30 cellular contexts compared by ENCODE assay signal in the genomic region with DNA sequence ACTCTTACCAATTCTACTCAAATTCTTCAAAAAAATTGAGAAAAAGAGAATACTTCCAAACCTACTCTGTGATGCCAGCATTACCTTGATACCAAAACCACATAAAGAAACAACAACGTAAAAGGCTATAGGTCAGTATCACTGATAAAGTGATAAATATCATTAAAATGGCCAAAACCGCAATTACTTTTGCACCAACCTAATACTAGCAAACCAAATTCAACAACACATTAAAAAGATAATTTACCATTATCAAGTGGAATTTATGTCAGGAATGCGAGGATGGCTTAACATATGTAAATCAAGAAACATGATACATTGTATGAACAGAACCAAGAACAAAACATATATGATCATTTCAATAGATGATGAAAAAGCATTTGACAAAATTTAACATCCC. TPM values are rescaled to one million over a fixed set of nuclear protein-coding genes. Genes with fewer than 3 reads are reported as not detected.
"Had no signal": no experiment of that assay in that cellular context is flagged by ENCODE, and none has a peak within 500 bp of the region (broad histone marks: within the 10 kb centered on the region; RNA-seq: fewer than 3 reads in every experiment).

No MANE protein-coding gene starts in this region.

- H3K27ac ChIP-seq: colonic mucosa, coronary artery, dorsolateral prefrontal cortex, epithelial cell of prostate, esophagus muscularis mucosa, esophagus squamous epithelium, foreskin keratinocyte, gastrocnemius medialis, gastroesophageal sphincter, heart left ventricle, heart right ventricle had no signal

- H3K4me3 ChIP-seq: colonic mucosa, coronary artery, dorsolateral prefrontal cortex, esophagus muscularis mucosa, esophagus squamous epithelium, gastrocnemius medialis, gastroesophageal sphincter, heart left ventricle, heart right ventricle had no signal

- H3K27me3 ChIP-seq: colonic mucosa, dorsolateral prefrontal cortex, esophagus muscularis mucosa, esophagus squamous epithelium, foreskin keratinocyte, gastrocnemius medialis, gastroesophageal sphincter, heart left ventricle, heart right ventricle had no signal

- H3K9me3 ChIP-seq: colonic mucosa, gastrocnemius medialis had no signal

- H3K4me1 ChIP-seq: colonic mucosa, esophagus muscularis mucosa, foreskin keratinocyte, gastrocnemius medialis, gastroesophageal sphincter, heart left ventricle, heart right ventricle had no signal

- DNase-seq: colonic mucosa; cortex of kidney; dermis blood vessel endothelial cell; dorsolateral prefrontal cortex; effector CD4-positive, alpha-beta T cell; effector CD8-positive, alpha-beta T cell; effector memory CD4-positive, alpha-beta T cell; effector memory CD8-positive, alpha-beta T cell; endodermal cell; erythroblast; esophagus squamous epithelium; foreskin fibroblast; foreskin keratinocyte; foreskin melanocyte; gastrocnemius medialis; glutamatergic neuron; head of caudate nucleus; heart left ventricle; heart right ventricle had no signal

- H3K36me3 ChIP-seq: colonic mucosa, esophagus muscularis mucosa, esophagus squamous epithelium, gastrocnemius medialis, gastroesophageal sphincter, heart left ventricle, heart right ventricle had no signal

- ATAC-seq: effector memory CD8-positive, alpha-beta T cell; esophagus mucosa; foreskin keratinocyte; gastrocnemius medialis; gastroesophageal sphincter; heart left ventricle; heart right ventricle had no signal

- FAIRE-seq: colon, endometrium, endothelial cell of umbilical vein, frontal cortex had no signal

RNA-seq across cellular contexts. Expression of a gene that starts 7.0 kb away (rescaled TPM):
- total RNA-seq: colonic mucosa, dermis microvascular lymphatic vessel endothelial cell, endothelial cell of umbilical vein, fibroblast of villous mesenchyme, gastrocnemius medialis had no signal
- polyA plus RNA-seq: endothelial cell of umbilical vein, heart left ventricle had no signal
